28 cellular contexts compared by ENCODE assay signal in genomic region chr5:59361454-59361853, GRCh38.
DNase-seq lines count a peak whose midpoint lies in the region; ATAC-seq and TF ChIP-seq lines count a peak whose summit lies in the region.
"Had no signal": no experiment of that assay in that cellular context is flagged by ENCODE, and none has a peak within 500 bp of the region (broad histone marks: within the 10 kb centered on the region; RNA-seq: fewer than 3 reads in every experiment).

No MANE protein-coding gene starts in this region.

- no peaks in the 10 kb centered on the region for H3K36me3 Mint-ChIP-seq in osteocyte (ENCODE audit: unreplicated experiment)
- H3K36me3 Mint-ChIP-seq: activated naive CD8-positive, alpha-beta T cell; CD4-positive, CD25-positive, alpha-beta regulatory T cell had no signal

- peak; percentile 33 for ATAC-seq in left colon
- ATAC-seq: activated CD4-positive, alpha-beta T cell treated with anti-CD3 and anti-CD28 coated beads for 36 hours; activated CD8-positive, alpha-beta T cell treated with anti-CD3 and anti-CD28 coated beads, Interleukin-2, amount 10 ng/mL, durations not matched to agents 7 days and 5 days had no signal

- H3K4me1 Mint-ChIP-seq in osteocyte (ENCODE audit: unreplicated experiment) = peaks cover 22% of the 10 kb centered on the region
- H3K4me1 Mint-ChIP-seq: activated CD4-positive, alpha-beta T cell treated with anti-CD3 and anti-CD28 coated beads for 36 hours had no signal

- H3K9me3 Mint-ChIP-seq in osteocyte (ENCODE audit: unreplicated experiment) = no peaks in the 10 kb centered on the region
- H3K9me3 Mint-ChIP-seq: H9; nephron; stimulated activated naive B cell treated with anti-CD40 and anti-IgM and Interleukin-4, amounts not matched to agents 10 μg/mL and 1 μg/mL and 100 μg/mL, for 72 hours had no signal

- peaks cover 29% of the 10 kb centered on the region for H3K4me1 ChIP-seq in left ventricle myocardium inferior
- H3K4me1 ChIP-seq: colonic mucosa had no signal

- TF ChIP-seq CTCF in C4-2B (conservative IDR thresholded peaks at IDR 0.05) (0 out of 2 replicates have a peak, but pooled peaks have one; percentile 2), osteocyte (IDR thresholded peaks at IDR 0.05) (no peak), left ventricle myocardium inferior (IDR thresholded peaks at IDR 0.05; ENCODE audit: borderline replicate concordance) (no peak)

- H3K9me3 ChIP-seq in left ventricle myocardium inferior (replicated peaks) = no peaks in the 10 kb centered on the region
- H3K9me3 ChIP-seq: colonic mucosa, pancreas, right atrium auricular region, upper lobe of left lung had no signal

- DNase-seq in DMS53 (lab: John Stamatoyannopoulos, UW) (peak; percentile 82), NCI-H69 (lab: John Stamatoyannopoulos, UW) (peak; percentile 95), left colon (no peak), osteocyte (ENCODE audit: extremely low spot score, unreplicated experiment) (no peak), left ventricle myocardium inferior (no peak)
- no peak for DNase-seq in stimulated activated CD4-positive, alpha-beta T cell treated with anti-CD3 and anti-CD28 coated beads, Interleukin-15, amount 100 ng/mL, for 24 hours
- DNase-seq: activated CD4-positive, alpha-beta T cell treated with anti-CD3 and anti-CD28 coated beads for 36 hours; activated CD8-positive, alpha-beta T cell treated with anti-CD3 and anti-CD28 coated beads, Interleukin-2, amount 10 ng/mL, durations not matched to agents 7 days and 5 days; activated T-cell treated with anti-CD3 and anti-CD28 coated beads for 4 hours; anterior cingulate cortex; CD4-positive, CD25-positive, alpha-beta regulatory T cell; colonic mucosa; DMS79; effector CD8-positive, alpha-beta T cell; GDM1; H9; MM.1S; NCI-H1436 treated with DMSO at 0.1 percent for 48 hours; pancreas; stimulated activated naive B cell treated with anti-CD40 and anti-IgM and Interleukin-4, amounts not matched to agents 10 μg/mL and 1 μg/mL and 100 μg/mL, for 72 hours; T-helper 2 cell; upper lobe of left lung had no signal

- H3K4me3 Mint-ChIP-seq in osteocyte (ENCODE audit: unreplicated experiment) = no peak overlapping the region
- H3K4me3 Mint-ChIP-seq: activated CD4-positive, alpha-beta T cell treated with anti-CD3 and anti-CD28 coated beads for 36 hours; activated CD8-positive, alpha-beta T cell treated with anti-CD3 and anti-CD28 coated beads, Interleukin-2, amount 10 ng/mL, durations not matched to agents 7 days and 5 days; activated naive CD8-positive, alpha-beta T cell; CD4-positive, CD25-positive, alpha-beta regulatory T cell; H9; nephron; stimulated activated naive B cell treated with anti-CD40 and anti-IgM and Interleukin-4, amounts not matched to agents 10 μg/mL and 1 μg/mL and 100 μg/mL, for 72 hours had no signal

- intact Hi-C loops in left colon (cut with DNase I, micrococcal nuclease) (no loop called here), left ventricle myocardium inferior (cut with micrococcal nuclease) (loop anchor here (10.0 kb wide), 1 partner anchor 137 kb away; no protein-coding TSS in a partner anchor)

- H3K27ac Mint-ChIP-seq in osteocyte (ENCODE audit: unreplicated experiment) = no peak overlapping the region
- H3K27ac Mint-ChIP-seq: activated CD4-positive, alpha-beta T cell treated with anti-CD3 and anti-CD28 coated beads for 36 hours; activated CD8-positive, alpha-beta T cell treated with anti-CD3 and anti-CD28 coated beads, Interleukin-2, amount 10 ng/mL, durations not matched to agents 7 days and 5 days; activated naive CD8-positive, alpha-beta T cell; CD4-positive, CD25-positive, alpha-beta regulatory T cell; H9; stimulated activated naive B cell treated with anti-CD40 and anti-IgM and Interleukin-4, amounts not matched to agents 10 μg/mL and 1 μg/mL and 100 μg/mL, for 72 hours had no signal

- no peak overlapping the region for H3K4me3 ChIP-seq in left ventricle myocardium inferior
- H3K4me3 ChIP-seq: cardiac muscle cell, colonic mucosa, lung, pancreas, right atrium auricular region, upper lobe of left lung had no signal

- no peaks in the 10 kb centered on the region for H3K36me3 ChIP-seq in left ventricle myocardium inferior
- H3K36me3 ChIP-seq: cardiac muscle cell, colonic mucosa, pancreas, right atrium auricular region, upper lobe of left lung had no signal

- H3K27ac ChIP-seq in C4-2B (no peak overlapping the region), left ventricle myocardium inferior (replicated peaks) (no peak overlapping the region)
- H3K27ac ChIP-seq: cardiac muscle cell, colonic mucosa, pancreas, right atrium auricular region, upper lobe of left lung had no signal

- H3K27me3 Mint-ChIP-seq in osteocyte (ENCODE audit: unreplicated experiment) = no peaks in the 10 kb centered on the region
- H3K27me3 Mint-ChIP-seq: CD4-positive, CD25-positive, alpha-beta regulatory T cell; stimulated activated naive B cell treated with anti-CD40 and anti-IgM and Interleukin-4, amounts not matched to agents 10 μg/mL and 1 μg/mL and 100 μg/mL, for 72 hours had no signal

- no peaks in the 10 kb centered on the region for H3K27me3 ChIP-seq in left ventricle myocardium inferior (ENCODE audit: low read depth)
- H3K27me3 ChIP-seq: cardiac muscle cell, colonic mucosa, pancreas, right atrium auricular region, upper lobe of left lung had no signal

Comparison
In these comparisons a context has a peak if more than half of its experiments do, and no peak if none do; other contexts are left out.
1. DNase-seq: peak in DMS53 (single experiment) and NCI-H69 (single experiment); none in left colon (0 of 2), stimulated activated CD4-positive, alpha-beta T cell treated with anti-CD3 and anti-CD28 coated beads, Interleukin-15, amount 100 ng/mL, for 24 hours (single experiment), osteocyte (single experiment) and left ventricle myocardium inferior (single experiment).